Comparison of ENCODE assay signal across 10 cellular contexts in genomic region chr22:21020802-21021429, GRCh38. TPM values are rescaled to one million over a fixed set of nuclear protein-coding genes. Genes with fewer than 3 reads are reported as not detected.
DNase-seq lines count a peak whose midpoint lies in the region; ATAC-seq and TF ChIP-seq lines count a peak whose summit lies in the region.
"Had no signal": no experiment of that assay in that cellular context is flagged by ENCODE, and none has a peak within 500 bp of the region (broad histone marks: within the 10 kb centered on the region; RNA-seq: fewer than 3 reads in every experiment).

No MANE protein-coding gene starts in this region.

- H3K4ac ChIP-seq in IMR-90 (ENCODE audit: low read depth, low read length): no peak overlapping the region

- H4K91ac ChIP-seq in IMR-90 (ENCODE audit: insufficient read depth, low read depth, low read length): no peak overlapping the region

- H3K4me3 Mint-ChIP-seq in activated CD4-positive, alpha-beta T cell treated with anti-CD3 and anti-CD28 coated beads for 36 hours: no peak overlapping the region
- H3K4me3 Mint-ChIP-seq in brain: no peak overlapping the region

- peak; percentile 55 for DNase-seq in activated CD4-positive, alpha-beta T cell treated with anti-CD3 and anti-CD28 coated beads for 36 hours
- DNase-seq in activated CD4-positive, alpha-beta T cell treated with anti-CD3 and anti-CD28 coated beads, Interleukin-2, amount 50 U/mL, for 1 hour: no peak
- DNase-seq in IMR-90 (no peak), psoas muscle (peak in 1 of 2 donors; percentile 33), HK-2 (ENCODE audit: unreplicated experiment) (no peak), prostate gland (ENCODE audit: low spot score) (no peak), medulla oblongata (ENCODE audit: extremely low spot score) (no peak)
- DNase-seq: activated CD4-positive, alpha-beta T cell treated with anti-CD3 and anti-CD28 coated beads for 1 hour had no signal

- no peaks in the 10 kb centered on the region for H3K36me3 ChIP-seq in IMR-90 (ENCODE audit: control insufficient read depth, insufficient read depth, low read length)
- peaks cover 0 to 51% of the 10 kb centered on the region in 2 donors for H3K36me3 ChIP-seq in psoas muscle (ENCODE audit: insufficient read depth in 1 of 2, low read depth in 1 of 2)
- H3K36me3 ChIP-seq in prostate gland: no peaks in the 10 kb centered on the region

- TF ChIP-seq POLR2A in IMR-90 (IDR thresholded peaks at IDR 0.05; ENCODE audit: low read depth, low read length) (no peak), prostate gland (IDR thresholded peaks at IDR 0.05) (no peak)

- H3K4me3 ChIP-seq in IMR-90 (ENCODE audit: insufficient read depth, low read depth, low read length): no peak overlapping the region
- H3K4me3 ChIP-seq in psoas muscle: no peak overlapping the region
- H3K4me3 ChIP-seq in prostate gland: no peak overlapping the region
- H3K4me3 ChIP-seq: skin epidermis had no signal

- dilution Hi-C loops in IMR-90 (cut with HindIII; ENCODE audit: low sequenced_read_pairs, unreplicated experiment): no loop called here

- intact Hi-C loops in activated CD4-positive, alpha-beta T cell treated with anti-CD3 and anti-CD28 coated beads for 36 hours (cut with DNase I, micrococcal nuclease): no loop called here
- intact Hi-C loops in IMR-90 (cut with micrococcal nuclease) (no loop called here), psoas muscle (cut with DNase I) (no loop called here), prostate gland (cut with DNase I) (no loop called here)

- no peak overlapping the region for H2AK9ac ChIP-seq in IMR-90 (replicated peaks; ENCODE audit: low read depth, low read length, poor library complexity)

- H3K4me1 Mint-ChIP-seq in activated CD4-positive, alpha-beta T cell treated with anti-CD3 and anti-CD28 coated beads for 36 hours: peaks cover 10% of the 10 kb centered on the region
- peaks cover 27% of the 10 kb centered on the region for H3K4me1 Mint-ChIP-seq in brain

- peak; percentile 51 for TF ChIP-seq RAD21 in IMR-90 (IDR thresholded peaks at IDR 0.05; ENCODE audit: low read length)

- no peak overlapping the region for H3K18ac ChIP-seq in IMR-90 (ENCODE audit: low read depth, low read length)

- TF ChIP-seq CTCF in IMR-90 (conservative IDR thresholded peaks at IDR 0.05; ENCODE audit: low read depth, low read length) (peak; percentile 42), brain (conservative IDR thresholded peaks at IDR 0.05) (peak; percentile 18 to 37), psoas muscle (IDR thresholded peaks at IDR 0.05) (peak; percentile 34), prostate gland (IDR thresholded peaks at IDR 0.05) (peak in 1 of 4 experiments; percentile 15)

- no peak overlapping the region for H4K5ac ChIP-seq in IMR-90 (ENCODE audit: low read depth, low read length)

- POLR2A ChIA-PET in activated CD4-positive, alpha-beta T cell treated with anti-CD3 and anti-CD28 coated beads for 36 hours (lab: Charles Lee): no interaction called here
- POLR2A ChIA-PET in IMR-90 (lab: Charles Lee; ENCODE audit: unreplicated experiment): no interaction called here

- no peaks in the 10 kb centered on the region for H3K9me3 Mint-ChIP-seq in activated CD4-positive, alpha-beta T cell treated with anti-CD3 and anti-CD28 coated beads for 36 hours (ENCODE audit: low read depth)
- H3K9me3 Mint-ChIP-seq in brain: peaks cover 0 to 3% (median 0%) of the 10 kb centered on the region in 5 experiments

- H3K27ac Mint-ChIP-seq in activated CD4-positive, alpha-beta T cell treated with anti-CD3 and anti-CD28 coated beads for 36 hours: no peak overlapping the region
- peak overlapping the region in 2 of 5 experiments; percentile 11 to 30 for H3K27ac Mint-ChIP-seq in brain

- no TSS peak for BruUV-seq in IMR-90 (replicated peaks; lab: Mats Ljungman, UMichigan)

- H2BK20ac ChIP-seq in IMR-90 (ENCODE audit: low read depth, low read length): no peak overlapping the region

- no peak overlapping the region for H3K4me2 ChIP-seq in IMR-90 (ENCODE audit: low read depth, low read length)

- H2BK15ac ChIP-seq in IMR-90 (ENCODE audit: low read depth, low read length): no peak overlapping the region

- H3K27me3 ChIP-seq in IMR-90 (ENCODE audit: control insufficient read depth, insufficient read depth, low read length) (peaks cover 7% of the 10 kb centered on the region), psoas muscle (ENCODE audit: insufficient read depth in 3 of 3, low read length in 2 of 3) (no peaks in the 10 kb centered on the region), prostate gland (replicated peaks; ENCODE audit: insufficient read depth) (no peaks in the 10 kb centered on the region)

- 80% methylated on average over 1 of the region's 7 CpGs; no CpG with 5 or more reads in 1 of the 2 experiments for WGBS in IMR-90 (ENCODE audit: extremely low coverage in 2 of 2, insufficient read length in 1 of 2), 2 experiments
- 63 to 68% (median 64%) methylated on average over 7 of the region's 7 CpGs for WGBS in psoas muscle, 3 donors
- 73% methylated on average over 7 of the region's 7 CpGs for WGBS in prostate gland

- no peak overlapping the region for H2AK5ac ChIP-seq in IMR-90 (ENCODE audit: low read depth, low read length)

- H3K36me3 Mint-ChIP-seq in activated CD4-positive, alpha-beta T cell treated with anti-CD3 and anti-CD28 coated beads for 36 hours (ENCODE audit: low read depth): no peaks in the 10 kb centered on the region
- no peaks in the 10 kb centered on the region for H3K36me3 Mint-ChIP-seq in brain

- H3K56ac ChIP-seq in IMR-90 (ENCODE audit: extremely low read depth, insufficient read depth, low read length): no peak overlapping the region

- H3K9me1 ChIP-seq in IMR-90 (ENCODE audit: insufficient read depth, low read length): no peaks in the 10 kb centered on the region

- no peak overlapping the region for H3K14ac ChIP-seq in IMR-90 (replicated peaks; ENCODE audit: low read depth, low read length)

- H3K9ac ChIP-seq in IMR-90 (ENCODE audit: low read depth, low read length): no peak overlapping the region

- peak; percentile 75 for ATAC-seq in activated CD4-positive, alpha-beta T cell treated with anti-CD3 and anti-CD28 coated beads for 36 hours
- ATAC-seq in IMR-90 (ENCODE audit: low read depth) (peak; percentile 54; the same call in 1 of the 2 replicates), psoas muscle (peak; percentile 44 to 68 (median 59))

- H2BK5ac ChIP-seq in IMR-90 (ENCODE audit: low read depth, low read length, poor library complexity, severe bottlenecking): no peak overlapping the region

- CTCF ChIA-PET in activated CD4-positive, alpha-beta T cell treated with anti-CD3 and anti-CD28 coated beads for 36 hours (lab: Charles Lee): interaction anchor here (0.6 to 1.3 kb wide), 5 partner anchors 13 to 96 kb away, joined by 3 to 8 read pairs (median 6); no protein-coding TSS in a partner anchor
- CTCF ChIA-PET in IMR-90 (lab: Yijun Ruan, JAX): interaction anchor here (0.7 to 1.2 kb wide), 2 partner anchors 18 to 24 kb away, joined by 3 read pairs; no protein-coding TSS in a partner anchor

- H3K27ac ChIP-seq in IMR-90 (ENCODE audit: insufficient read depth, low read length) (no peak overlapping the region), psoas muscle (no peak overlapping the region), prostate gland (no peak overlapping the region)
- H3K27ac ChIP-seq: skin epidermis had no signal

- no peak overlapping the region for H4K8ac ChIP-seq in IMR-90 (ENCODE audit: low read depth in 2 of 2, low read length in 2 of 2)

- no peaks in the 10 kb centered on the region for H3K27me3 Mint-ChIP-seq in activated CD4-positive, alpha-beta T cell treated with anti-CD3 and anti-CD28 coated beads for 36 hours
- H3K27me3 Mint-ChIP-seq in brain: peaks cover 3% of the 10 kb centered on the region

- H3K23ac ChIP-seq in IMR-90 (ENCODE audit: low read depth, low read length): no peak overlapping the region

- H4K20me1 ChIP-seq in IMR-90 (ENCODE audit: insufficient read depth, low read length): no peaks in the 10 kb centered on the region

- H3K9me3 ChIP-seq in IMR-90 (ENCODE audit: control insufficient read depth, insufficient read depth, low read length): no peaks in the 10 kb centered on the region
- no peaks in the 10 kb centered on the region for H3K9me3 ChIP-seq in psoas muscle
- no peaks in the 10 kb centered on the region for H3K9me3 ChIP-seq in prostate gland

- no peaks in the 10 kb centered on the region for H3K79me1 ChIP-seq in IMR-90 (ENCODE audit: low read depth in 1 of 2, low read length in 2 of 2)

- H2BK120ac ChIP-seq in IMR-90 (ENCODE audit: low read depth, low read length): no peak overlapping the region

- H3K4me1 ChIP-seq in IMR-90 (ENCODE audit: control insufficient read depth, insufficient read depth, low read length) (no peaks in the 10 kb centered on the region), psoas muscle (no peaks in the 10 kb centered on the region), prostate gland (replicated peaks) (no peaks in the 10 kb centered on the region)

- H2AFZ ChIP-seq in IMR-90 (replicated peaks; ENCODE audit: low read length, poor library complexity): no peak overlapping the region

- in situ Hi-C loops in IMR-90 (cut with MboI; ENCODE audit: low sequenced_read_pairs): no loop called here

RNA-seq across cellular contexts. Expression of gene P2RX6, which starts 6.0 kb away (rescaled TPM):
- under 1 TPM; 0.18 to 0.25 TPM for total RNA-seq in activated CD4-positive, alpha-beta T cell treated with anti-CD3 and anti-CD28 coated beads for 36 hours
- total RNA-seq in IMR-90 (2012; rRNA removed) (0.56 and 0.90 TPM in 2 replicates), psoas muscle (10 to 100 TPM; 23.7 to 47.7 (median 36.1) TPM), prostate gland (1 to 10 TPM; 4.6 to 5.5 TPM)
- polyA plus RNA-seq in IMR-90 (2012; rRNA removed) (1.4 and 1.6 TPM in 2 replicates), brain (ENCODE audit: insufficient read depth, low read depth, low replicate concordance) (3.5 TPM), psoas muscle (10 to 100 TPM; 11.3 to 40.4 (median 26.2) TPM)
- polyA plus RNA-seq in IMR-90 (2012; cell fraction: cytosol; rRNA removed): 1.0 and 1.2 TPM in 2 replicates
- polyA plus RNA-seq in IMR-90 (2012; cell fraction: nucleus; rRNA removed; ENCODE audit: low replicate concordance): 16.1 and 24.8 TPM in 2 replicates

RNA-seq across cellular contexts. Expression of gene SLC7A4, which starts 11.4 kb away (rescaled TPM):
- not detected for total RNA-seq in activated CD4-positive, alpha-beta T cell treated with anti-CD3 and anti-CD28 coated beads for 36 hours
- total RNA-seq in IMR-90 (2012; rRNA removed): not detected in 2 replicates
- 0.03 and 0.06 TPM in 2 replicates for polyA plus RNA-seq in IMR-90 (2012; rRNA removed)
- 0.10 TPM in 1 of 2 replicates, not detected in the other for polyA plus RNA-seq in IMR-90 (2012; cell fraction: cytosol; rRNA removed)
- 0.03 TPM in 2 replicates for polyA plus RNA-seq in IMR-90 (2012; cell fraction: nucleus; rRNA removed; ENCODE audit: low replicate concordance)
- polyA plus RNA-seq in brain (ENCODE audit: insufficient read depth, low read depth, low replicate concordance): 7.3 TPM
- under 1 TPM in 1 of 4 donors, not detected in 3; 0.08 TPM for total RNA-seq in psoas muscle
- polyA plus RNA-seq in psoas muscle: under 1 TPM in 2 of 3 donors, not detected in 1; 0.10 to 0.87 TPM
- total RNA-seq in prostate gland: 10 to 100 TPM; 13.0 to 53.9 TPM

RNA-seq across cellular contexts. Expression of gene THAP7, which starts 19.0 kb away (rescaled TPM):
- 10 to 100 TPM; 25.1 to 27.2 TPM for total RNA-seq in activated CD4-positive, alpha-beta T cell treated with anti-CD3 and anti-CD28 coated beads for 36 hours
- total RNA-seq in IMR-90 (2012; rRNA removed) (13.3 and 14.2 TPM in 2 replicates), psoas muscle (10 to 100 TPM; 25.2 to 39.2 (median 28.6) TPM), prostate gland (10 to 100 TPM; 77.7 to 83.1 TPM)
- polyA plus RNA-seq in IMR-90 (2012; rRNA removed) (19.8 and 23.2 TPM in 2 replicates), brain (ENCODE audit: insufficient read depth, low read depth, low replicate concordance) (57.9 TPM), psoas muscle (10 to 100 TPM; 48.9 to 67.5 (median 52.0) TPM)
- polyA plus RNA-seq in IMR-90 (2012; cell fraction: cytosol; rRNA removed): 20.8 and 28.8 TPM in 2 replicates
- polyA plus RNA-seq in IMR-90 (2012; cell fraction: nucleus; rRNA removed; ENCODE audit: low replicate concordance): 38.3 and 68.2 TPM in 2 replicates

RNA-seq across cellular contexts. Expression of gene LRRC74B, which starts 24.8 kb away (rescaled TPM):
- total RNA-seq in activated CD4-positive, alpha-beta T cell treated with anti-CD3 and anti-CD28 coated beads for 36 hours: not detected
- total RNA-seq in IMR-90 (2012; rRNA removed) (not detected in 2 replicates), psoas muscle (under 1 TPM in 2 of 4 donors, not detected in 2; 0.22 to 0.30 TPM), prostate gland (under 1 TPM in 1 of 2 donors, not detected in 1; 0.45 TPM)
- polyA plus RNA-seq in IMR-90 (2012; rRNA removed) (not detected in 2 replicates), brain (ENCODE audit: insufficient read depth, low read depth, low replicate concordance) (not detected), psoas muscle (under 1 TPM in 1 of 3 donors, not detected in 2; 0.51 TPM)
- not detected in 2 replicates for polyA plus RNA-seq in IMR-90 (2012; cell fraction: cytosol; rRNA removed)
- polyA plus RNA-seq in IMR-90 (2012; cell fraction: nucleus; rRNA removed; ENCODE audit: low replicate concordance): 0.05 and 0.06 TPM in 2 replicates

RNA-seq across cellular contexts. Expression of gene LZTR1, which starts 38.8 kb away (rescaled TPM):
- total RNA-seq in activated CD4-positive, alpha-beta T cell treated with anti-CD3 and anti-CD28 coated beads for 36 hours: 10 to 100 TPM; 31.9 to 40.5 TPM
- total RNA-seq in IMR-90 (2012; rRNA removed): 19.2 and 22.8 TPM in 2 replicates
- polyA plus RNA-seq in IMR-90 (2012; rRNA removed): 41.3 and 43.8 TPM in 2 replicates
- 11.2 and 23.0 TPM in 2 replicates for polyA plus RNA-seq in IMR-90 (2012; cell fraction: cytosol; rRNA removed)
- polyA plus RNA-seq in IMR-90 (2012; cell fraction: nucleus; rRNA removed; ENCODE audit: low replicate concordance): 241 and 472 TPM in 2 replicates
- polyA plus RNA-seq in brain (ENCODE audit: insufficient read depth, low read depth, low replicate concordance): 25.4 TPM
- 10 to 100 TPM; 23.4 to 37.1 (median 29.8) TPM for total RNA-seq in psoas muscle
- 10 to 100 TPM; 17.1 to 30.8 (median 22.5) TPM for polyA plus RNA-seq in psoas muscle
- total RNA-seq in prostate gland: 10 to 100 TPM; 41.5 to 48.9 TPM

Comparison
In these comparisons a context has a peak if more than half of its experiments do, and no peak if none do; other contexts are left out.
1. RNA of gene SLC7A4, which starts 11.4 kb away (total RNA-seq): 13.0 to 53.9 TPM in prostate gland; 0.08 TPM in psoas muscle, not detected in activated CD4-positive, alpha-beta T cell treated with anti-CD3 and anti-CD28 coated beads for 36 hours and not detected in IMR-90; every median in the first group is over 10 times any median in the second.
2. Peak in every context shown above with its lines, with median percentiles within 50 percentile points of each other: ATAC-seq.